Comparison of ENCODE assay signal across 31 cellular contexts in genomic region chr4:13164783-13165371, GRCh38.
"Had no signal": no experiment of that assay in that cellular context is flagged by ENCODE, and none has a peak within 500 bp of the region (broad histone marks: within the 10 kb centered on the region; RNA-seq: fewer than 3 reads in every experiment).

No MANE protein-coding gene starts in this region.

- H3K27ac ChIP-seq: SJSA1 had no signal

- DNase-seq: activated B cell treated with CpG ODN at 0.5 μM for 24 hours; activated CD4-positive, alpha-beta T cell treated with anti-CD3 and anti-CD28 coated beads for 1 hour; activated CD4-positive, alpha-beta T cell treated with anti-CD3 and anti-CD28 coated beads, Interleukin-2, amount 10 ng/mL, durations not matched to agents 24 days and 14 days; activated CD4-positive, alpha-beta T cell treated with anti-CD3 and anti-CD28 coated beads, Interleukin-2, amount 50 U/mL, for 48 hours; activated CD8-positive, alpha-beta memory T cell treated with anti-CD3 and anti-CD28 coated beads, Interleukin-2, amount 10 ng/mL, durations not matched to agents 7 days and 5 days; activated gamma-delta T cell; activated naive CD4-positive, alpha-beta T cell treated with anti-CD3 and anti-CD28 coated beads for 36 hours; activated T-cell treated with anti-CD3 and anti-CD28 coated beads, Interleukin-2, amount 50 U/mL, for 24 hours; amygdala; cortex of kidney; KG1; MG63; MV-4-11; NCI-H1092 treated with DMSO at 0.1 percent for 48 hours; NCI-H1436; NCI-H1694 treated with DMSO at 0.1 percent for 48 hours; NCI-H2081 treated with DMSO at 0.1 percent for 48 hours; NCI-H2171 treated with DMSO at 0.1 percent for 48 hours; NCI-H226; NCI-H774; RPMI8226; SW 1271 had no signal

- H3K4me3 ChIP-seq: MG63, SJSA1 had no signal

- H3K4me3 Mint-ChIP-seq: activated B cell treated with CpG ODN at 0.5 μM for 24 hours; activated CD4-positive, alpha-beta T cell treated with anti-CD3 and anti-CD28 coated beads, Interleukin-2, amount 10 ng/mL, durations not matched to agents 24 days and 14 days; activated CD8-positive, alpha-beta memory T cell treated with anti-CD3 and anti-CD28 coated beads, Interleukin-2, amount 10 ng/mL, durations not matched to agents 7 days and 5 days; activated naive CD4-positive, alpha-beta T cell treated with anti-CD3 and anti-CD28 coated beads for 36 hours; activated naive CD8-positive, alpha-beta T cell; activated T-cell treated with anti-CD3 and anti-CD28 coated beads, Interleukin-2, amount 50 U/mL, for 24 hours; activated T-helper 1 cell treated with anti-CD3 and anti-CD28 coated beads, Interleukin-12 subunit alpha, Interleukin-12 subunit beta, Interleukin-2, Interleukin-4 antibody, amounts not matched to agents 30 ng/mL and 10 ng/mL and 1 ng/mL, durations not matched to agents 14 hours and 24 hours and 36 hours; brain; central memory CD8-positive, alpha-beta T cell had no signal

- H3K27me3 ChIP-seq: MG63, SJSA1 had no signal

- H3K36me3 Mint-ChIP-seq: activated CD8-positive, alpha-beta memory T cell treated with anti-CD3 and anti-CD28 coated beads, Interleukin-2, amount 10 ng/mL, durations not matched to agents 7 days and 5 days; activated naive CD8-positive, alpha-beta T cell; brain had no signal

- FAIRE-seq: astrocyte had no signal

- H3K4me1 ChIP-seq: SJSA1 had no signal

- H3K36me3 ChIP-seq: MG63, SJSA1 had no signal

- ATAC-seq: activated CD8-positive, alpha-beta memory T cell treated with anti-CD3 and anti-CD28 coated beads, Interleukin-2, amount 10 ng/mL, durations not matched to agents 7 days and 5 days; Panc1; Right ventricle myocardium inferior; SK-N-SH treated with all-trans-retinoic acid at 6 μM for 48 hours had no signal

- H3K9me3 ChIP-seq: MG63 had no signal

- H3K9me3 Mint-ChIP-seq: activated B cell treated with CpG ODN at 0.5 μM for 24 hours; activated naive CD4-positive, alpha-beta T cell treated with anti-CD3 and anti-CD28 coated beads for 36 hours; activated T-cell treated with anti-CD3 and anti-CD28 coated beads, Interleukin-2, amount 50 U/mL, for 24 hours; activated T-helper 1 cell treated with anti-CD3 and anti-CD28 coated beads, Interleukin-12 subunit alpha, Interleukin-12 subunit beta, Interleukin-2, Interleukin-4 antibody, amounts not matched to agents 30 ng/mL and 10 ng/mL and 1 ng/mL, durations not matched to agents 14 hours and 24 hours and 36 hours; brain; central memory CD8-positive, alpha-beta T cell had no signal

- H3K27ac Mint-ChIP-seq: activated B cell treated with CpG ODN at 0.5 μM for 24 hours; activated CD4-positive, alpha-beta T cell treated with anti-CD3 and anti-CD28 coated beads, Interleukin-2, amount 10 ng/mL, durations not matched to agents 24 days and 14 days; activated CD8-positive, alpha-beta memory T cell treated with anti-CD3 and anti-CD28 coated beads, Interleukin-2, amount 10 ng/mL, durations not matched to agents 7 days and 5 days; activated naive CD4-positive, alpha-beta T cell treated with anti-CD3 and anti-CD28 coated beads for 36 hours; activated naive CD8-positive, alpha-beta T cell; activated T-cell treated with anti-CD3 and anti-CD28 coated beads, Interleukin-2, amount 50 U/mL, for 24 hours; activated T-helper 1 cell treated with anti-CD3 and anti-CD28 coated beads, Interleukin-12 subunit alpha, Interleukin-12 subunit beta, Interleukin-2, Interleukin-4 antibody, amounts not matched to agents 30 ng/mL and 10 ng/mL and 1 ng/mL, durations not matched to agents 14 hours and 24 hours and 36 hours; brain had no signal

- H3K27me3 Mint-ChIP-seq: activated B cell treated with CpG ODN at 0.5 μM for 24 hours; activated CD4-positive, alpha-beta T cell treated with anti-CD3 and anti-CD28 coated beads, Interleukin-2, amount 10 ng/mL, durations not matched to agents 24 days and 14 days; activated CD8-positive, alpha-beta memory T cell treated with anti-CD3 and anti-CD28 coated beads, Interleukin-2, amount 10 ng/mL, durations not matched to agents 7 days and 5 days; activated naive CD8-positive, alpha-beta T cell; activated T-cell treated with anti-CD3 and anti-CD28 coated beads, Interleukin-2, amount 50 U/mL, for 24 hours; central memory CD8-positive, alpha-beta T cell had no signal

- H3K4me1 Mint-ChIP-seq: activated B cell treated with CpG ODN at 0.5 μM for 24 hours; activated CD4-positive, alpha-beta T cell treated with anti-CD3 and anti-CD28 coated beads, Interleukin-2, amount 10 ng/mL, durations not matched to agents 24 days and 14 days; activated CD8-positive, alpha-beta memory T cell treated with anti-CD3 and anti-CD28 coated beads, Interleukin-2, amount 10 ng/mL, durations not matched to agents 7 days and 5 days; central memory CD8-positive, alpha-beta T cell had no signal
